In genomic region chr1:81317191-81317590, GRCh38 we compare ENCODE assay signal across 1 cellular context.
TF ChIP-seq lines count a peak whose summit lies in the region.

No MANE protein-coding gene starts in this region.

TF ChIP-seq in GM23338, 12 proteins besides CTCF, POLR2A, EP300 and RAD21 (continued from another document):
- TF ChIP-seq STAT1 (IDR thresholded peaks at IDR 0.05; ENCODE audit: unreplicated experiment): no peak
- no peak for TF ChIP-seq POLR2AphosphoS5 (IDR thresholded peaks at IDR 0.05; ENCODE audit: low read depth)
- no peak for TF ChIP-seq REST (IDR thresholded peaks at IDR 0.05; ENCODE audit: unreplicated experiment)
- TF ChIP-seq NANOG (IDR thresholded peaks at IDR 0.05; ENCODE audit: borderline replicate concordance): no peak
- no peak for TF ChIP-seq EZH2phosphoT487 (IDR thresholded peaks at IDR 0.05; ENCODE audit: unreplicated experiment)
- TF ChIP-seq ZNF331 (CRISPR knock-in tag; IDR thresholded peaks at IDR 0.05; ENCODE audit: low read depth): no peak
